16 cellular contexts compared by ENCODE assay signal in the genomic region with DNA sequence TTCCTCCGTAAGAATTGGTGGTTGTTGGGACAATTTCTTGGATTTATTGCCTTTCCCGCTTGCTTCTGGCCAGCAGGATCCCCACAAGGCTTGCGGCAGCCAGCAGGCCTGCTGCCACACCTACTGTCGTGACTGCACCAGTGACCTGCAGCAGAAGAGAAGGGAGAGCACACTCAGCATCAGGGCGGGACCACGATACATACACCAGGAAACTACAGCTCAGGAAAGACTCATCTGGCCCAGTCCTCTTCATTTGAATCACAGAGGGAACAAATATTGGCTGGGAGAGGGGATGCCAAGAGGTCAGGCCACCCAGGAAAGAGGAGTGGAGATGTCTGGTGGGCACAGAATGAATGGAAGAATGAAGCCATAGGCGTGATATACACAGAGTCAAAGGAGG. TPM values are rescaled to one million over a fixed set of nuclear protein-coding genes. Genes with fewer than 3 reads are reported as not detected.
DNase-seq lines count a peak whose midpoint lies in the region; ATAC-seq and TF ChIP-seq lines count a peak whose summit lies in the region.
"Had no signal": no experiment of that assay in that cellular context is flagged by ENCODE, and none has a peak within 500 bp of the region (broad histone marks: within the 10 kb centered on the region; RNA-seq: fewer than 3 reads in every experiment).

No MANE protein-coding gene starts in this region.

- no peak overlapping the region for H3K4me3 Mint-ChIP-seq in activated CD4-positive, alpha-beta T cell treated with anti-CD3 and anti-CD28 coated beads, Interleukin-2, amount 10 ng/mL, durations not matched to agents 7 days and 5 days
- peak overlapping the region; percentile 83 for H3K4me3 Mint-ChIP-seq in T-helper 17 cell
- H3K4me3 Mint-ChIP-seq in effector memory CD8-positive, alpha-beta T cell: peak overlapping the region; percentile 78 to 80

- H3K27ac ChIP-seq in spleen: peak overlapping the region in 5 of 8 donors; percentile 2 to 82 (median 69)
- H3K27ac ChIP-seq: A549, left lung, PC-9 had no signal

- H3K4me1 ChIP-seq in spleen (peaks cover 4 to 42% (median 24%) of the 10 kb centered on the region in 6 donors), BE2C (no peaks in the 10 kb centered on the region)
- H3K4me1 ChIP-seq: A549, breast epithelium had no signal

- no peaks in the 10 kb centered on the region for H3K27me3 Mint-ChIP-seq in activated CD4-positive, alpha-beta T cell treated with anti-CD3 and anti-CD28 coated beads, Interleukin-2, amount 10 ng/mL, durations not matched to agents 7 days and 5 days
- H3K27me3 Mint-ChIP-seq in T-helper 17 cell: no peaks in the 10 kb centered on the region
- no peaks in the 10 kb centered on the region for H3K27me3 Mint-ChIP-seq in effector memory CD8-positive, alpha-beta T cell

- no peak overlapping the region for H3K4me3 ChIP-seq in spleen
- H3K4me3 ChIP-seq in BE2C (ENCODE audit: low read depth, low read length): no peak overlapping the region
- H3K4me3 ChIP-seq: A549, breast epithelium, left lung, PC-9 had no signal

- no peak for DNase-seq in activated CD4-positive, alpha-beta T cell treated with anti-CD3 and anti-CD28 coated beads, Interleukin-2, amount 10 ng/mL, durations not matched to agents 7 days and 5 days
- no peak for DNase-seq in activated CD4-positive, alpha-beta T cell treated with anti-CD3 and anti-CD28 coated beads, Interleukin-2, amount 50 U/mL, for 48 hours
- DNase-seq in T-helper 17 cell (no peak), spleen (no peak), BE2C (no peak), HUDEP-2 (lab: John Stamatoyannopoulos, UW; ENCODE audit: unreplicated experiment in 76 of 76) (no peak), DMS114 treated with DMSO at 0.1 percent for 48 hours (lab: John Stamatoyannopoulos, UW; ENCODE audit: unreplicated experiment) (no peak)
- DNase-seq in effector memory CD8-positive, alpha-beta T cell: no peak
- DNase-seq: activated CD4-positive, CD25-positive, alpha-beta regulatory T cell; left lung; NCI-H1930; NCI-H524 treated with DMSO at 0.1 percent for 48 hours had no signal

- TF ChIP-seq CTCF in spleen (IDR thresholded peaks at IDR 0.05 in 8 of 11, conservative IDR thresholded peaks at IDR 0.05 in 3 of 11) (no peak), BE2C (IDR thresholded peaks at IDR 0.05; ENCODE audit: low read depth, low read length) (no peak)

- peaks cover 51% of the 10 kb centered on the region for H3K4me1 Mint-ChIP-seq in activated CD4-positive, alpha-beta T cell treated with anti-CD3 and anti-CD28 coated beads, Interleukin-2, amount 10 ng/mL, durations not matched to agents 7 days and 5 days
- peaks cover 27% of the 10 kb centered on the region for H3K4me1 Mint-ChIP-seq in T-helper 17 cell
- H3K4me1 Mint-ChIP-seq in effector memory CD8-positive, alpha-beta T cell (ENCODE audit: low read depth in 2 of 2): peaks cover 44 to 64% of the 10 kb centered on the region in 2 donors

- peak overlapping the region; percentile 96 for H3K27ac Mint-ChIP-seq in activated CD4-positive, alpha-beta T cell treated with anti-CD3 and anti-CD28 coated beads, Interleukin-2, amount 10 ng/mL, durations not matched to agents 7 days and 5 days
- peak overlapping the region; percentile 92 for H3K27ac Mint-ChIP-seq in T-helper 17 cell
- H3K27ac Mint-ChIP-seq in effector memory CD8-positive, alpha-beta T cell: peak overlapping the region; percentile 97

- POLR2A ChIA-PET in activated CD4-positive, alpha-beta T cell treated with anti-CD3 and anti-CD28 coated beads, Interleukin-2, amount 10 ng/mL, durations not matched to agents 7 days and 5 days (lab: Charles Lee): no interaction called here

- intact Hi-C loops in spleen (cut with DNase I; ENCODE audit: low total_unique reads): no loop called here

- no peaks in the 10 kb centered on the region for H3K9me3 Mint-ChIP-seq in activated CD4-positive, alpha-beta T cell treated with anti-CD3 and anti-CD28 coated beads, Interleukin-2, amount 10 ng/mL, durations not matched to agents 7 days and 5 days
- H3K9me3 Mint-ChIP-seq in effector memory CD8-positive, alpha-beta T cell: no peaks in the 10 kb centered on the region

- H3K27me3 ChIP-seq in spleen (replicated peaks in 1 of 7): no peaks in the 10 kb centered on the region
- no peaks in the 10 kb centered on the region for H3K27me3 ChIP-seq in BE2C
- H3K27me3 ChIP-seq: breast epithelium, left lung had no signal

- H3K36me3 ChIP-seq in spleen (peaks cover 0 to under 1% (median 0%) of the 10 kb centered on the region in 6 donors), BE2C (no peaks in the 10 kb centered on the region)
- H3K36me3 ChIP-seq: breast epithelium, left lung had no signal

- H3K9me3 ChIP-seq in T-helper 17 cell (ENCODE audit: control insufficient read depth, low read length, poor library complexity, severe bottlenecking) (no peaks in the 10 kb centered on the region), spleen (no peaks in the 10 kb centered on the region), BE2C (no peaks in the 10 kb centered on the region)
- H3K9me3 ChIP-seq: A549, breast epithelium, left lung had no signal

- 82 to 92% (median 84%) methylated on average over 7 of the region's 7 CpGs for WGBS in spleen, 5 donors

- peaks cover 4% of the 10 kb centered on the region for H3K36me3 Mint-ChIP-seq in activated CD4-positive, alpha-beta T cell treated with anti-CD3 and anti-CD28 coated beads, Interleukin-2, amount 10 ng/mL, durations not matched to agents 7 days and 5 days (ENCODE audit: low read depth)
- H3K36me3 Mint-ChIP-seq in T-helper 17 cell (ENCODE audit: low read depth): peaks cover 3% of the 10 kb centered on the region
- peaks cover 44% of the 10 kb centered on the region for H3K36me3 Mint-ChIP-seq in effector memory CD8-positive, alpha-beta T cell (ENCODE audit: insufficient read depth)

- CTCF ChIA-PET in activated CD4-positive, alpha-beta T cell treated with anti-CD3 and anti-CD28 coated beads, Interleukin-2, amount 10 ng/mL, durations not matched to agents 7 days and 5 days (lab: Charles Lee): interaction anchor here (2.1 to 3.0 kb wide), 3 partner anchors 9 to 15 kb away, joined by 4 to 10 read pairs (median 9); partner anchors contain the start of gene PLAAT4

- no peak for TF ChIP-seq POLR2A in spleen (IDR thresholded peaks at IDR 0.05)

- no peak for ATAC-seq in T-helper 17 cell
- no peak for ATAC-seq in effector memory CD8-positive, alpha-beta T cell (replicated peaks)

RNA-seq across cellular contexts. Expression of gene PLAAT2, which starts 10.3 kb away (rescaled TPM):
- total RNA-seq in activated CD4-positive, alpha-beta T cell treated with anti-CD3 and anti-CD28 coated beads, Interleukin-2, amount 10 ng/mL, durations not matched to agents 7 days and 5 days: under 1 TPM in 1 of 2 experiments, not detected in 1; 0.29 TPM
- under 1 TPM in 1 of 2 donors, not detected in 1; 0.63 TPM for total RNA-seq in T-helper 17 cell
- total RNA-seq in spleen: 1 to 10 TPM in 1 of 7 donors, not detected in 6; 1.3 TPM
- polyA plus RNA-seq in spleen: under 1 TPM in 2 of 3 donors, not detected in 1; 0.16 to 0.18 TPM
- not detected for polyA plus RNA-seq in BE2C (2012; ENCODE audit: insufficient read depth, insufficient read length, low read depth)
- total RNA-seq: pulmonary artery endothelial cell had no signal

RNA-seq across cellular contexts. Expression of gene PLAAT4, which starts 16.3 kb away (rescaled TPM):
- 100 to 1,000 TPM; 136 to 137 TPM for total RNA-seq in activated CD4-positive, alpha-beta T cell treated with anti-CD3 and anti-CD28 coated beads, Interleukin-2, amount 10 ng/mL, durations not matched to agents 7 days and 5 days
- total RNA-seq in T-helper 17 cell: 100 to 1,000 TPM in 1 of 2 donors, 10 to 100 TPM in 1; 80.8 to 110 TPM
- 100 to 1,000 TPM in 1 of 7 donors, 10 to 100 TPM in 6; 55.6 to 101 (median 65.3) TPM for total RNA-seq in spleen
- 100 to 1,000 TPM in 1 of 3 donors, 10 to 100 TPM in 2; 78.6 to 105 (median 98.6) TPM for polyA plus RNA-seq in spleen
- not detected for polyA plus RNA-seq in BE2C (2012; ENCODE audit: insufficient read depth, insufficient read length, low read depth)

RNA-seq across cellular contexts. Expression of gene LGALS12, which starts 47.0 kb away (rescaled TPM):
- not detected for total RNA-seq in activated CD4-positive, alpha-beta T cell treated with anti-CD3 and anti-CD28 coated beads, Interleukin-2, amount 10 ng/mL, durations not matched to agents 7 days and 5 days
- total RNA-seq in T-helper 17 cell (1 to 10 TPM in 1 of 2 donors, under 1 TPM in 1; 0.72 to 9.7 TPM), spleen (1 to 10 TPM in 4 of 7 donors, under 1 TPM in 2, not detected in 1; 0.88 to 3.5 (median 2.0) TPM)
- under 1 TPM; 0.24 to 0.30 (median 0.26) TPM for polyA plus RNA-seq in spleen
- polyA plus RNA-seq in BE2C (2012; ENCODE audit: insufficient read depth, insufficient read length, low read depth): not detected
- total RNA-seq: PC-9, pulmonary artery endothelial cell had no signal
- polyA plus RNA-seq: A549 had no signal
